21 cellular contexts compared by ENCODE assay signal in the genomic region with DNA sequence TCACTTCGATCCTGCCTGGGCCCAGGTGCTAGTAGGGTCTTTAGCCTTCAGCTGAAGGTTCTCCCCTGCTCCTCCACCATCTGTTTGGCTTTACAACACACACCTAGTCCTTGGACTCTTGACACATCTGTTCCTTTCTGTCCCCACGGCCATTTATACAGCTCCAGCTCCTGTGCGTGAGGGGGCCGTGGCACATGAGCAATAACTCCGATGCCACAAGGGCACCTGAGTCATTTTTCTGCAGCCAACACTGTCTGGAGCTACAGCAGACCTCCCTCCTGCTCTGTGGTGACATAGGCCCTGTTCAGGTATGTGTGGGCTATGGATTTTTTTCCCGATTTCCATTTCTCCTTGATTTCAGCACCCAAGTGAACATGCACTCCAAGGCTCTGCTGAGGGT. TPM values are rescaled to one million over a fixed set of nuclear protein-coding genes. Genes with fewer than 3 reads are reported as not detected.
A peak's percentile ranks its signal among the peaks of the same experiment; 100 is the strongest.
DNase-seq lines count a peak whose midpoint lies in the region; ATAC-seq, FAIRE-seq and TF ChIP-seq lines count a peak whose summit lies in the region.
"Had no signal": no experiment of that assay in that cellular context is flagged by ENCODE, and none has a peak within 500 bp of the region (broad histone marks: within the 10 kb centered on the region; RNA-seq: fewer than 3 reads in every experiment).

No MANE protein-coding gene starts in this region.

- peaks cover 2% of the 10 kb centered on the region for H3K9me3 Mint-ChIP-seq in astrocyte (ENCODE audit: unreplicated experiment)
- H3K9me3 Mint-ChIP-seq in nephron = no peaks in the 10 kb centered on the region
- H3K9me3 Mint-ChIP-seq: CD8-positive, alpha-beta T cell had no signal

- no peak for TF ChIP-seq RAD21 in HepG2 (CRISPR knock-in tag; IDR thresholded peaks at IDR 0.05)

- H3K36me3 Mint-ChIP-seq in astrocyte (ENCODE audit: low read depth, unreplicated experiment) (peaks cover 2% of the 10 kb centered on the region), nephron (ENCODE audit: low read depth) (peaks cover 5% of the 10 kb centered on the region)
- H3K36me3 Mint-ChIP-seq: CD8-positive, alpha-beta T cell had no signal

- CTCF ChIA-PET in HepG2 (lab: Yijun Ruan, JAX; ENCODE audit: low intra/inter-chr PET ratio, low total read pairs) = no interaction called here

- H3K27ac Mint-ChIP-seq in astrocyte (ENCODE audit: unreplicated experiment) (no peak overlapping the region), nephron (peak overlapping the region; percentile 7 to 88 (median 32))
- H3K27ac Mint-ChIP-seq: CD8-positive, alpha-beta T cell; H9 had no signal

- H2AFZ ChIP-seq in HepG2 (ENCODE audit: low read length) = no peak overlapping the region
- no peak overlapping the region for H2AFZ ChIP-seq in astrocyte (ENCODE audit: low read depth, low read length)

- H3K9me3 ChIP-seq in HepG2 (ENCODE audit: low read length) (no peaks in the 10 kb centered on the region), right lobe of liver (no peaks in the 10 kb centered on the region), astrocyte (ENCODE audit: insufficient read depth, low read depth, low read length) (no peaks in the 10 kb centered on the region)
- H3K9me3 ChIP-seq: SJSA1 had no signal

- TF ChIP-seq EP300 in HepG2 (IDR thresholded peaks at IDR 0.05; ENCODE audit: low read depth in 2 of 2, low read length in 2 of 2) (no peak), HepG2 (CRISPR knock-in tag; IDR thresholded peaks at IDR 0.05; ENCODE audit: borderline replicate concordance) (no peak)

- in situ Hi-C loops in HepG2 (cut with HindIII; ENCODE audit: extremely low pct_ligation_motif_present, low pct_unique_long_range_greater_than_20kb) (no loop called here), ACHN (cut with HindIII; ENCODE audit: low pct_ligation_motif_present, low pct_unique_long_range_greater_than_20kb, low sequenced_read_pairs) (no loop called here)

- H3K36me3 ChIP-seq in HepG2 (replicated peaks in 1 of 2; ENCODE audit: control insufficient read depth in 1 of 2, insufficient read depth in 2 of 2, low read length in 2 of 2) (no peaks in the 10 kb centered on the region; a peak in 1 of 5 replicates), right lobe of liver (no peaks in the 10 kb centered on the region), astrocyte (ENCODE audit: insufficient read depth, low read length) (no peaks in the 10 kb centered on the region)
- H3K36me3 ChIP-seq: SJSA1 had no signal

- FAIRE-seq in HepG2 (lab: Jason Lieb, UNC) (peak; percentile 77), astrocyte (lab: Jason Lieb, UNC) (peak; percentile 59)
- FAIRE-seq: A204.1, GM12892, GM18507 had no signal

- TF ChIP-seq POLR2A in HepG2 (IDR thresholded peaks at IDR 0.05; ENCODE audit: insufficient read depth in 1 of 2, low read depth in 2 of 2, low read length in 2 of 2) (no peak), right lobe of liver (IDR thresholded peaks at IDR 0.05) (no peak)

- H3K9ac ChIP-seq in HepG2 (ENCODE audit: insufficient read depth, low read depth, low read length) (no peak overlapping the region), astrocyte (ENCODE audit: low read length) (no peak overlapping the region)

- H3K4me2 ChIP-seq in HepG2 (ENCODE audit: low read depth, low read length) (peak overlapping the region; percentile 36), astrocyte (ENCODE audit: low read length) (no peak overlapping the region)

- H3K79me2 ChIP-seq in HepG2 (ENCODE audit: insufficient read depth, low read length) = peaks cover 17% of the 10 kb centered on the region
- H3K79me2 ChIP-seq in astrocyte (ENCODE audit: insufficient read depth, low read length) = no peaks in the 10 kb centered on the region

- peak; percentile 9; the same call in 1 of the 3 replicates for ATAC-seq in HepG2
- ATAC-seq in right lobe of liver = no peak
- ATAC-seq: CD8-positive, alpha-beta T cell; Panc1 had no signal

- no peaks in the 10 kb centered on the region for H4K20me1 ChIP-seq in HepG2 (ENCODE audit: insufficient read depth, low read length)
- H4K20me1 ChIP-seq in astrocyte (ENCODE audit: insufficient read depth, low read length) = peaks cover 3% of the 10 kb centered on the region

- H3K4me3 ChIP-seq in HepG2 (replicated peaks in 1 of 3; ENCODE audit: insufficient read depth in 1 of 3, low read depth in 2 of 3, low read length in 3 of 3) = no peak overlapping the region
- H3K4me3 ChIP-seq in right lobe of liver = no peak overlapping the region
- no peak overlapping the region for H3K4me3 ChIP-seq in astrocyte (ENCODE audit: insufficient read depth, low read depth, low read length)
- H3K4me3 ChIP-seq: SJSA1 had no signal

- intact Hi-C loops in HepG2 (cut with micrococcal nuclease; ENCODE audit: unreplicated experiment) (loop anchor here (5.0 kb wide), 1 partner anchor 35 kb away; no protein-coding TSS in a partner anchor), right lobe of liver (cut with DNase I) (no loop called here)

- 49% methylated on average over 5 of the region's 6 CpGs for WGBS in HepG2 (ENCODE audit: low lambda C conversion rate)
- WGBS in right lobe of liver (ENCODE audit: insufficient coverage, low coverage, low lambda C conversion rate, missing lambda C conversion rate) = 70% methylated on average over 6 of the region's 6 CpGs

- H3K27me3 ChIP-seq in HepG2 (ENCODE audit: control insufficient read depth in 1 of 2, insufficient read depth in 2 of 2, low read length in 2 of 2) (no peaks in the 10 kb centered on the region), right lobe of liver (peaks cover 0 to 6% of the 10 kb centered on the region in 2 donors), astrocyte (ENCODE audit: insufficient read depth, low read length) (no peaks in the 10 kb centered on the region)
- H3K27me3 ChIP-seq: SJSA1 had no signal

- H3K27me3 Mint-ChIP-seq in astrocyte (ENCODE audit: low read depth, unreplicated experiment) (peaks cover 33% of the 10 kb centered on the region), nephron (ENCODE audit: low read depth) (peaks cover 25% of the 10 kb centered on the region)

- H3K4me1 ChIP-seq in HepG2 (ENCODE audit: insufficient read depth, low read length) (peaks cover 57% of the 10 kb centered on the region), right lobe of liver (peaks cover 0 to 25% (median 6%) of the 10 kb centered on the region in 4 donors), astrocyte (ENCODE audit: insufficient read depth, low read length) (peaks cover 19% of the 10 kb centered on the region)

- no TSS peak for BruUV-seq in HepG2 (replicated peaks; lab: Mats Ljungman, UMichigan)

- H3K27ac ChIP-seq in HepG2 (ENCODE audit: extremely low read length, insufficient read depth, low read length) (no peak overlapping the region), right lobe of liver (no peak overlapping the region), astrocyte (ENCODE audit: low read depth, low read length) (no peak overlapping the region)
- H3K27ac ChIP-seq: HL-60, SJSA1 had no signal

- POLR2A ChIA-PET in HepG2 (lab: Yijun Ruan, JAX) = interaction anchor here (0.5 to 4.0 kb wide), 7 partner anchors 13 to 303 kb away, joined by 3 to 33 read pairs (median 14); partner anchors contain the start of gene BCOR

- TF ChIP-seq CTCF in HepG2 (CRISPR knock-in tag; IDR thresholded peaks at IDR 0.05) (no peak), right lobe of liver (IDR thresholded peaks at IDR 0.05) (no peak), astrocyte (IDR thresholded peaks at IDR 0.05; ENCODE audit: insufficient read depth, low read depth, low read length) (no peak), nephron (IDR thresholded peaks at IDR 0.05; ENCODE audit: unreplicated experiment in 3 of 3) (no peak)

- H3K4me1 Mint-ChIP-seq in astrocyte (ENCODE audit: low read depth, unreplicated experiment) = peaks cover 2% of the 10 kb centered on the region
- H3K4me1 Mint-ChIP-seq in nephron = peaks cover 45% of the 10 kb centered on the region

- H3K4me3 Mint-ChIP-seq in astrocyte (ENCODE audit: unreplicated experiment) = no peak overlapping the region
- H3K4me3 Mint-ChIP-seq in nephron = no peak overlapping the region
- H3K4me3 Mint-ChIP-seq: CD8-positive, alpha-beta T cell had no signal

- DNase-seq in HepG2 (ENCODE audit: low spot score) = no peak
- no peak for DNase-seq in right lobe of liver
- no peak for DNase-seq in astrocyte (ENCODE audit: low read depth)
- no peak for DNase-seq in COR-L47 (lab: John Stamatoyannopoulos, UW)
- DNase-seq in activated T-cell treated with anti-CD3 and anti-CD28 coated beads for 4 hours = no peak
- no peak for DNase-seq in NCI-H774 (lab: John Stamatoyannopoulos, UW)
- DNase-seq in ACHN = no peak
- DNase-seq: CD8-positive, alpha-beta T cell; DMS79; IMR-90; NCI-H1436; NCI-H2029; NCI-H446 had no signal

TF ChIP-seq in HepG2, 621 proteins besides CTCF, POLR2A, EP300 and RAD21:
- peak; percentile 83 for TF ChIP-seq ZSCAN22 (CRISPR knock-in tag; IDR thresholded peaks at IDR 0.05)
- TF ChIP-seq NBN (conservative IDR thresholded peaks at IDR 0.05) = no peak

RNA-seq across cellular contexts. Expression of gene BCOR, which starts 44.7 kb away (rescaled TPM):
- 15.2 and 18.6 TPM in 2 replicates for total RNA-seq in HepG2 (2016; rRNA removed; fragmentation: Illumina TruSeq; extraction: Trizol)
- 3.2 and 4.8 TPM in 2 replicates for total RNA-seq in HepG2 (2016; cell fraction: cytosol; rRNA removed; fragmentation: Illumina TruSeq; extraction: Trizol; ENCODE audit: low read depth)
- total RNA-seq in HepG2 (2016; cell fraction: insoluble cytoplasmic fraction; rRNA removed; fragmentation: Illumina TruSeq; extraction: Trizol) = 13.9 and 15.9 TPM in 2 replicates
- total RNA-seq in HepG2 (2016; cell fraction: membrane; rRNA removed; fragmentation: Illumina TruSeq; extraction: Trizol) = 7.4 and 7.6 TPM in 2 replicates
- total RNA-seq in HepG2 (2016; cell fraction: nucleus; rRNA removed; fragmentation: Illumina TruSeq; extraction: Trizol) = 18.8 and 25.8 TPM in 2 replicates
- 14.3 and 15.2 TPM in 2 replicates for polyA plus RNA-seq in HepG2 (2011; rRNA removed)
- polyA plus RNA-seq in HepG2 (2011; cell fraction: cytosol; rRNA removed) = 11.5 and 13.8 TPM in 2 replicates
- polyA plus RNA-seq in HepG2 (2011; cell fraction: nucleus; rRNA removed) = 30.4 and 30.6 TPM in 2 replicates
- polyA plus RNA-seq in HepG2 (2012) = 27.3 and 29.3 TPM in 2 replicates
- 1.2 and 1.3 TPM in 2 replicates for polyA plus RNA-seq in HepG2 (2016; cell fraction: cytosol; fragmentation: Illumina TruSeq; extraction: Trizol; ENCODE audit: low read depth)
- polyA plus RNA-seq in HepG2 (2016; cell fraction: insoluble cytoplasmic fraction; fragmentation: Illumina TruSeq; extraction: Trizol; ENCODE audit: low read depth) = 17.4 and 18.4 TPM in 2 replicates
- 1.3 and 1.9 TPM in 2 replicates for polyA plus RNA-seq in HepG2 (2016; cell fraction: membrane; fragmentation: Illumina TruSeq; extraction: Trizol; ENCODE audit: low read depth)
- polyA plus RNA-seq in HepG2 (2016; cell fraction: nucleus; fragmentation: Illumina TruSeq; extraction: Trizol; ENCODE audit: insufficient read depth, low read depth) = 27.4 and 28.9 TPM in 2 replicates
- 18.3 and 32.5 TPM in 2 replicates for polyA minus RNA-seq in HepG2 (2011; rRNA and poly(A)+ RNA removed; ENCODE audit: low replicate concordance)
- polyA minus RNA-seq in HepG2 (2011; cell fraction: cytosol; rRNA and poly(A)+ RNA removed) = 40.3 and 40.4 TPM in 2 replicates
- 31.8 TPM in 2 replicates for polyA minus RNA-seq in HepG2 (2011; cell fraction: nucleus; rRNA and poly(A)+ RNA removed)
- 10 to 100 TPM in 4 of 6 experiments, 1 to 10 TPM in 2; 9.4 to 16.6 (median 12.0) TPM for total RNA-seq in right lobe of liver
- total RNA-seq in astrocyte = 9.0 TPM in 2 replicates
